ENCODE assay signal across 8 cellular contexts in genomic region chr5:157476699-157477408, GRCh38. TPM values are rescaled to one million over a fixed set of nuclear protein-coding genes. Genes with fewer than 3 reads are reported as not detected.
A peak's percentile ranks its signal among the peaks of the same experiment; 100 is the strongest.
DNase-seq lines count a peak whose midpoint lies in the region; ATAC-seq and TF ChIP-seq lines count a peak whose summit lies in the region.

No MANE protein-coding gene starts in this region.

- H3K9me3 ChIP-seq in PC-3 (ENCODE audit: low read length) = no peaks in the 10 kb centered on the region
- H3K9me3 ChIP-seq in breast epithelium = no peaks in the 10 kb centered on the region
- no peaks in the 10 kb centered on the region for H3K9me3 ChIP-seq in stomach smooth muscle (ENCODE audit: control insufficient read depth in 2 of 2, low read length in 2 of 2)

- H3K4me1 ChIP-seq in PC-3 (ENCODE audit: insufficient read depth, low read length) (peaks cover 36% of the 10 kb centered on the region), breast epithelium (no peaks in the 10 kb centered on the region), stomach smooth muscle (ENCODE audit: control insufficient read depth, insufficient read depth, low read length) (peaks cover 62% of the 10 kb centered on the region)

- no peak for TF ChIP-seq POLR2A in breast epithelium (IDR thresholded peaks at IDR 0.05)

- H3K27ac ChIP-seq in PC-3 (ENCODE audit: low read length) = no peak overlapping the region
- H3K27ac ChIP-seq in breast epithelium = no peak overlapping the region
- peak overlapping the region; percentile 90 for H3K27ac ChIP-seq in stomach smooth muscle (ENCODE audit: low read length)

- no peak overlapping the region for H3K4me3 ChIP-seq in PC-3 (ENCODE audit: low read length)
- no peak overlapping the region for H3K4me3 ChIP-seq in breast epithelium
- H3K4me3 ChIP-seq in kidney epithelial cell (ENCODE audit: low read depth, low read length) = no peak overlapping the region
- H3K4me3 ChIP-seq in stomach smooth muscle (ENCODE audit: low read length in 2 of 2) = no peak overlapping the region

- H3K9me2 ChIP-seq in PC-3 (replicated peaks; ENCODE audit: low read length) = no peaks in the 10 kb centered on the region

- H3F3A ChIP-seq in PC-3 (ENCODE audit: low read length, unreplicated experiment) = peaks cover 9% of the 10 kb centered on the region

- CTCF ChIA-PET in PC-3 (lab: Charles Lee) = interaction anchor here (0.6 to 1.3 kb wide), 2 partner anchors 110 to 148 kb away, joined by 3 to 7 read pairs; no protein-coding TSS in a partner anchor

- H3K79me2 ChIP-seq in PC-3 (ENCODE audit: low read length) = no peaks in the 10 kb centered on the region

- TF ChIP-seq CTCF in GM12874 (IDR thresholded peaks at IDR 0.05; ENCODE audit: insufficient read depth, low read depth, low read length) (peak; percentile 69), PC-3 (conservative IDR thresholded peaks at IDR 0.05; ENCODE audit: low read depth, low read length) (peak; percentile 99), breast epithelium (IDR thresholded peaks at IDR 0.05) (peak in 2 of 3 donors; percentile 55 to 60), kidney epithelial cell (IDR thresholded peaks at IDR 0.05; ENCODE audit: insufficient read depth, low read length, poor library complexity, severe bottlenecking) (peak; percentile 84)

- peak; percentile 78 for DNase-seq in AG08396 (ENCODE audit: low spot score)
- DNase-seq in HuH-7.5 (ENCODE audit: low spot score) = peak; percentile 69
- DNase-seq in PC-3 = peak; percentile 91
- DNase-seq in breast epithelium (ENCODE audit: low spot score in 2 of 2) = peak in 1 of 2 donors; percentile 29
- DNase-seq in kidney epithelial cell (ENCODE audit: low read depth) = peak; percentile 44

- POLR2A ChIA-PET in PC-3 (lab: Charles Lee; ENCODE audit: unreplicated experiment) = no interaction called here

- BruUV-seq in PC-3 (replicated peaks; lab: Mats Ljungman, UMichigan) = no TSS peak

- H2AFZ ChIP-seq in PC-3 (ENCODE audit: low read length) = no peak overlapping the region

- peaks cover 29% of the 10 kb centered on the region for H3K36me3 ChIP-seq in PC-3 (ENCODE audit: low read depth, low read length)
- H3K36me3 ChIP-seq in breast epithelium = no peaks in the 10 kb centered on the region
- peaks cover 1% of the 10 kb centered on the region for H3K36me3 ChIP-seq in kidney epithelial cell (ENCODE audit: control insufficient read depth, insufficient read depth, low read length)
- peaks cover 36 to 43% of the 10 kb centered on the region in 2 donors for H3K36me3 ChIP-seq in stomach smooth muscle (ENCODE audit: control insufficient read depth in 2 of 2, insufficient read depth in 2 of 2, low read length in 2 of 2)

- intact Hi-C loops in PC-3 (cut with micrococcal nuclease) (loop anchor here (1.0 to 5.0 kb wide), 8 partner anchors 46 to 330 kb away; partner anchors contain the start of gene LSM11), breast epithelium (cut with DNase I; ENCODE audit: low total_unique reads) (no loop called here)

- ATAC-seq in PC-3 = peak; percentile 41
- no peak for ATAC-seq in HG03457 (IDR thresholded peaks at IDR 0.05; ENCODE audit: unreplicated experiment)

- H3K9ac ChIP-seq in PC-3 (ENCODE audit: low read length) (no peak overlapping the region), stomach smooth muscle (ENCODE audit: low read length in 2 of 2) (peak overlapping the region; percentile 42 to 55)

- no peak overlapping the region for H3K4me2 ChIP-seq in PC-3 (ENCODE audit: low read length)

- no peaks in the 10 kb centered on the region for H4K20me1 ChIP-seq in PC-3 (ENCODE audit: low read length)

- H3K27me3 ChIP-seq in PC-3 (ENCODE audit: low read length) (no peaks in the 10 kb centered on the region), breast epithelium (no peaks in the 10 kb centered on the region), kidney epithelial cell (ENCODE audit: control insufficient read depth, insufficient read depth, low read length) (no peaks in the 10 kb centered on the region), stomach smooth muscle (ENCODE audit: control insufficient read depth in 1 of 2, insufficient read depth in 2 of 2, low read length in 2 of 2) (no peaks in the 10 kb centered on the region)

RNA-seq across cellular contexts. Expression of gene NIPAL4, which starts 16.8 kb away (rescaled TPM):
- 1.0 and 1.8 TPM in 2 replicates for total RNA-seq in PC-3 (2014; rRNA removed)
- under 1 TPM; under 0.01 to 0.29 (median 0.16) TPM for total RNA-seq in breast epithelium
- 22.7 and 30.5 TPM in 2 replicates for total RNA-seq in kidney epithelial cell
